In the genomic region with DNA sequence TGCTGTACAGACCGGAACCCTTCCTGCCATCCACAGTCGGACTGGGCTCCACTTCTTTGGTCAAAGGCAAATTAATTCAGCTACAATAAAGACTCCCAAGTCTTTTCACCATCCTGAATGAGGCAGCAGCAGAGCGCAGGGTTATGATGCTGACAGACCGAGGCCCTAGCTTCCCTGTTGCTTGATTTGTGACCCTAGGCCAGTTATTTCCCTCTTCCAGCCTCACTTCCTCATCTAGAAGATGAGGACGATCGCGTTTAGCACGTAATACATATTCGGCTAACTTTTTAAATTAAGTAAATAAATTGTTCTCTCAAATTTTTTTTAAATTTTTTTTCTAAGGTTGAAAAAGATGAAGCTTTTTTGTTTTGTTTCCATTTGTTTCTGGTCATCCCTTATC, we compare ENCODE assay signal across 18 cellular contexts. TPM values are rescaled to one million over a fixed set of nuclear protein-coding genes. Genes with fewer than 3 reads are reported as not detected.
"Had no signal": no experiment of that assay in that cellular context is flagged by ENCODE, and none has a peak within 500 bp of the region (broad histone marks: within the 10 kb centered on the region; RNA-seq: fewer than 3 reads in every experiment).

No MANE protein-coding gene starts in this region.

- H3K4me3 Mint-ChIP-seq: activated T-cell treated with anti-CD3 and anti-CD28 coated beads, Interleukin-2, amount 50 U/mL, for 24 hours; activated T-helper 17 cell treated with anti-CD3 and anti-CD28 coated beads, Interleukin-2, amount 50 U/mL, for 72 hours; brain had no signal

- H3K4me1 Mint-ChIP-seq: activated T-helper 17 cell treated with anti-CD3 and anti-CD28 coated beads, Interleukin-2, amount 50 U/mL, for 72 hours had no signal

- H3K9me3 ChIP-seq: pancreas, thyroid gland had no signal

- H3K9me3 Mint-ChIP-seq: activated naive CD4-positive, alpha-beta T cell treated with anti-CD3 and anti-CD28 coated beads, Interleukin-2, amount 50 U/mL, for 72 hours; activated T-cell treated with anti-CD3 and anti-CD28 coated beads, Interleukin-2, amount 50 U/mL, for 24 hours; activated T-helper 17 cell treated with anti-CD3 and anti-CD28 coated beads, Interleukin-2, amount 50 U/mL, for 72 hours; brain; natural killer cell treated with Interleukin-12 subunit alpha and Interleukin-12 subunit beta and Interleukin-15 and Interleukin-18, amount 100 ng/mL, for 72 hours had no signal

- H3K36me3 Mint-ChIP-seq: activated naive CD4-positive, alpha-beta T cell treated with anti-CD3 and anti-CD28 coated beads, Interleukin-2, amount 50 U/mL, for 72 hours; brain; natural killer cell treated with Interleukin-12 subunit alpha and Interleukin-12 subunit beta and Interleukin-15 and Interleukin-18, amount 100 ng/mL, for 72 hours had no signal

- H3K27ac ChIP-seq: foreskin keratinocyte, pancreas, thyroid gland had no signal

- H3K36me3 ChIP-seq: pancreas, thyroid gland had no signal

- ATAC-seq: activated naive CD4-positive, alpha-beta T cell treated with anti-CD3 and anti-CD28 coated beads, Interleukin-2, amount 50 U/mL, for 72 hours; activated T-helper 17 cell treated with anti-CD3 and anti-CD28 coated beads, Interleukin-2, amount 50 U/mL, for 72 hours; left lobe of liver; natural killer cell treated with Interleukin-12 subunit alpha and Interleukin-12 subunit beta and Interleukin-15 and Interleukin-18, amount 100 ng/mL, for 72 hours; right cardiac atrium; stimulated activated naive CD8-positive, alpha-beta T cell treated with anti-CD3 and anti-CD28 coated beads, Interleukin-15, Interleukin-2, amounts not matched to agents 100 U/mL and 50 U/mL, for 24 hours had no signal

- H3K27ac Mint-ChIP-seq: activated naive CD4-positive, alpha-beta T cell treated with anti-CD3 and anti-CD28 coated beads, Interleukin-2, amount 50 U/mL, for 72 hours; activated T-cell treated with anti-CD3 and anti-CD28 coated beads, Interleukin-2, amount 50 U/mL, for 24 hours; activated T-helper 17 cell treated with anti-CD3 and anti-CD28 coated beads, Interleukin-2, amount 50 U/mL, for 72 hours; brain had no signal

- H3K27me3 ChIP-seq: foreskin keratinocyte, pancreas, thyroid gland had no signal

- DNase-seq: activated CD4-positive, alpha-beta T cell treated with anti-CD3 and anti-CD28 coated beads for 1 hour; activated CD4-positive, alpha-beta T cell treated with anti-CD3 and anti-CD28 coated beads, Interleukin-2, amount 50 U/mL, for 1 hour; activated T-cell treated with anti-CD3 and anti-CD28 coated beads, Interleukin-2, amount 50 U/mL, for 24 hours; aorta; dermis blood vessel endothelial cell; effector CD8-positive, alpha-beta T cell; midbrain; pancreas; right cardiac atrium; stimulated activated CD4-positive, alpha-beta T cell treated with anti-CD3 and anti-CD28 coated beads, Interleukin-4, amount 100 ng/mL, for 4 hours; stimulated activated naive CD8-positive, alpha-beta T cell treated with anti-CD3 and anti-CD28 coated beads, Interleukin-15, Interleukin-2, amounts not matched to agents 100 U/mL and 50 U/mL, for 24 hours; thyroid gland had no signal

- H3K4me3 ChIP-seq: pancreas, thyroid gland had no signal

- FAIRE-seq: pancreas had no signal

RNA-seq across cellular contexts. Expression of a gene that starts 18.1 kb away (rescaled TPM):
- total RNA-seq: activated naive CD4-positive, alpha-beta T cell treated with anti-CD3 and anti-CD28 coated beads, Interleukin-2, amount 50 U/mL, for 72 hours; activated T-helper 17 cell treated with anti-CD3 and anti-CD28 coated beads, Interleukin-2, amount 50 U/mL, for 72 hours had no signal
- polyA plus RNA-seq: aorta had no signal
